8 cellular contexts compared by ENCODE assay signal in the genomic region with DNA sequence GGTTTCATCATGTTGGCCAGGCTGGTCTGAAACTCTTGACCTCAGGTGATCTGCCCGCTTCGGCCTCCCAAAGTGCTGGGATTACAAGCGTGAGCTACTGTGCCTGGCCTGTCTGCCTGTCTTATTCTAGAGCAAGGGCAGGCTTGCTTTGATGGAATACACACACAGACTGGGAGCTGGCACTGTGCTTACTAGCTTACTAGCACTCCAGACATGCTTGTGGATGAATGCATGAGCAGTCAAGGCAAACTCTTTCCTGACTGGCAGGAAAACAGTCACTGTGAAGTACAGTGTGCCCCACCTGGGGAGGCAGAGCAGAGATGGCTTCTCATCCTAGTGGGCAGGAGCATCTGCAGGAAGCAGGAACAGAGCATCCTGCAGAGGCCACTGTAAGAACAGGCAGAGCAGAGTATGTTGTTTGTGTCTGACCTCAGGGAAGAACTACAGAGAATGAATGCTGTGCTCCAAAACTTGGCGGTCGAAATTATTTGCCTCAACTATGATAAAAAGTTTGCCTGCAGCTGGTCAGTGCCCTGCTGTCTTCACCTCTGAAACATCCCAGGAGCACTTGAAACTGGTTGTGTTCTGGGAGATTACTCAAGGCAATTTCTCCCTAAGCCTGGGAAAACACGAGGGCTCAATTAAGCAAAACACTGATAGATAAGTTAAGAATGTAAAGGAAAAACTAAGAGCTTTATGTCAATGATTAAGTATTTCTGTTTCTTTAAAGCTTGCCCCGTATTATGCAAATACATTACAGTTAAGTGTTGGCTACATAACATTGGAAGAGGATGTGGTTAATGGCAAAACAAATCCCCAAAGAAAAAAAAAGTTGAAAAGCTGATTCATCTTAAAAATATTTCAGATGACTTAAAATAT.
A peak's percentile ranks its signal among the peaks of the same experiment; 100 is the strongest.
DNase-seq lines count a peak whose midpoint lies in the region; ATAC-seq and TF ChIP-seq lines count a peak whose summit lies in the region.

No MANE protein-coding gene starts in this region.

- H3K4me3 ChIP-seq in Caco-2 (ENCODE audit: low read depth, low read length) (no peak overlapping the region), epithelial cell of esophagus (ENCODE audit: low read length) (no peak overlapping the region), neutrophil (ENCODE audit: low read depth in 1 of 2, low read length in 1 of 2) (no peak overlapping the region)

- H3K9me3 Mint-ChIP-seq in Caco-2 (ENCODE audit: unreplicated experiment), result peaks cover 10% of the 10 kb centered on the region

- no peak overlapping the region for H3K4me3 Mint-ChIP-seq in Caco-2 (ENCODE audit: unreplicated experiment)

- H3K4me1 Mint-ChIP-seq in Caco-2 (ENCODE audit: low read depth, unreplicated experiment), result peaks cover 43% of the 10 kb centered on the region

- no peak overlapping the region for H3K27ac Mint-ChIP-seq in Caco-2 (ENCODE audit: unreplicated experiment)

- H3K27ac ChIP-seq in neutrophil, result peak overlapping the region; percentile 66

- no peaks in the 10 kb centered on the region for H3K36me3 Mint-ChIP-seq in Caco-2 (ENCODE audit: insufficient read depth, unreplicated experiment)

- H3K36me3 ChIP-seq in Caco-2 (ENCODE audit: control insufficient read depth, insufficient read depth, low read length) (no peaks in the 10 kb centered on the region), neutrophil (no peaks in the 10 kb centered on the region)

- TF ChIP-seq CTCF in Caco-2 (IDR thresholded peaks at IDR 0.05; ENCODE audit: insufficient read depth in 1 of 2, low read depth in 1 of 2, low read length in 1 of 2, severe bottlenecking in 1 of 2, unreplicated experiment in 1 of 2) (peak in 1 of 2 experiments; percentile 24), epithelial cell of esophagus (IDR thresholded peaks at IDR 0.05; ENCODE audit: insufficient read depth, low read depth, low read length, missing control alignments) (peak; percentile 48), neutrophil (IDR thresholded peaks at IDR 0.05) (no peak)

- DNase-seq in Caco-2, result peak; percentile 13 to 29
- peak; percentile 58 for DNase-seq in NCI-H146 (lab: John Stamatoyannopoulos, UW)
- peak; percentile 75 for DNase-seq in epithelial cell of esophagus (ENCODE audit: low read depth)
- DNase-seq in UCSD-AML1 (lab: John Stamatoyannopoulos, UW; ENCODE audit: unreplicated experiment), result no peak
- no peak for DNase-seq in central memory CD4-positive, alpha-beta T cell
- no peak for DNase-seq in SKM-1 treated with dmso at 0.1 percent for 144 hours (lab: John Stamatoyannopoulos, UW; ENCODE audit: unreplicated experiment)

- H3K9me3 ChIP-seq in Caco-2, result no peaks in the 10 kb centered on the region
- no peaks in the 10 kb centered on the region for H3K9me3 ChIP-seq in neutrophil

- CTCF ChIA-PET in Caco-2 (lab: Charles Lee), result interaction anchor here (1.0 kb wide), 1 partner anchor 137 kb away, joined by 3 read pairs; no protein-coding TSS in a partner anchor

- no TSS peak for BruUV-seq in Caco-2 (replicated peaks; lab: Mats Ljungman, UMichigan)

- intact Hi-C loops in Caco-2 (cut with micrococcal nuclease; ENCODE audit: unreplicated experiment), result loop anchor here (5.0 kb wide), 1 partner anchor 49 kb away; no protein-coding TSS in a partner anchor

- no peaks in the 10 kb centered on the region for H3K27me3 Mint-ChIP-seq in Caco-2 (ENCODE audit: insufficient read depth, unreplicated experiment)

- H3K4me1 ChIP-seq in Caco-2 (peaks cover 26% of the 10 kb centered on the region), neutrophil (ENCODE audit: control insufficient read depth in 1 of 2, insufficient read depth in 1 of 2, low read depth in 1 of 2, low read length in 1 of 2) (peaks cover 32 to 46% of the 10 kb centered on the region in 2 experiments)

- POLR2A ChIA-PET in Caco-2 (lab: Charles Lee), result no interaction called here

- ATAC-seq in HG02678 (IDR thresholded peaks at IDR 0.05; ENCODE audit: unreplicated experiment), result no peak

- H3K27me3 ChIP-seq in Caco-2 (replicated peaks; ENCODE audit: control insufficient read depth, insufficient read depth, low read length) (no peaks in the 10 kb centered on the region), neutrophil (no peaks in the 10 kb centered on the region)

Comparison
In these comparisons a context has a peak if more than half of its experiments do, and no peak if none do; other contexts are left out.
1. DNase-seq: peak in Caco-2 (2 of 2), NCI-H146 (single experiment) and epithelial cell of esophagus (single experiment); none in UCSD-AML1 (single experiment), central memory CD4-positive, alpha-beta T cell (single experiment) and SKM-1 treated with dmso at 0.1 percent for 144 hours (single experiment).